In genomic region chr12:14366211-14366762, GRCh38 we compare ENCODE assay signal across 8 cellular contexts. TPM values are rescaled to one million over a fixed set of nuclear protein-coding genes. Genes with fewer than 3 reads are reported as not detected.
DNase-seq lines count a peak whose midpoint lies in the region; ATAC-seq and TF ChIP-seq lines count a peak whose summit lies in the region.

No MANE protein-coding gene starts in this region.

- no peak for DNase-seq in activated T-cell treated with anti-CD3 and anti-CD28 coated beads, Interleukin-2, amount 50 U/mL, for 72 hours
- no peak for DNase-seq in activated T-cell treated with anti-CD3 and anti-CD28 coated beads, Interleukin-2, amount 50 U/mL, for 1 hour
- DNase-seq in Panc1 (ENCODE audit: low read depth, low spot score) (no peak), endodermal cell (no peak), natural killer cell (no peak), head of caudate nucleus (no peak), activated gamma-delta T cell treated with Interleukin-2 at 50 U/mL for 16 hours (no peak)

- CTCF ChIA-PET in Panc1 (lab: Charles Lee): interaction anchor here (0.6 to 0.9 kb wide), 2 partner anchors 109 to 128 kb away, joined by 3 to 12 read pairs; no protein-coding TSS in a partner anchor

- H3K36me3 ChIP-seq in Panc1 (ENCODE audit: control insufficient read depth, insufficient read depth, low read length) (no peaks in the 10 kb centered on the region), endodermal cell (ENCODE audit: control insufficient read depth, insufficient read depth, low read length) (no peaks in the 10 kb centered on the region)

- TF ChIP-seq CTCF in Panc1 (IDR thresholded peaks at IDR 0.05) (peak; percentile 6; the same call in 1 of the 2 replicates), endodermal cell (conservative IDR thresholded peaks at IDR 0.05) (peak; percentile 76), natural killer cell (IDR thresholded peaks at IDR 0.05) (peak; percentile 13)

- TSS peak; percentile 74 for BruUV-seq in Panc1 (replicated peaks; lab: Mats Ljungman, UMichigan)

- peak overlapping the region; percentile 96 for H3K9ac ChIP-seq in endodermal cell (ENCODE audit: extremely low read depth, low read length, poor library complexity, severe bottlenecking)

- H3K9me3 Mint-ChIP-seq in activated T-cell treated with anti-CD3 and anti-CD28 coated beads, Interleukin-2, amount 50 U/mL, for 72 hours: peaks cover 0 to 2% of the 10 kb centered on the region in 2 donors
- H3K9me3 Mint-ChIP-seq in endodermal cell (peaks cover 20% of the 10 kb centered on the region), natural killer cell (peaks cover 0 to 3% of the 10 kb centered on the region in 2 donors)

- H3K27me3 ChIP-seq in Panc1 (ENCODE audit: control insufficient read depth, insufficient read depth, low read length) (no peaks in the 10 kb centered on the region), endodermal cell (ENCODE audit: control insufficient read depth, insufficient read depth, low read length, poor library complexity, severe bottlenecking) (no peaks in the 10 kb centered on the region)

- H3K4me1 ChIP-seq in Panc1 (ENCODE audit: control insufficient read depth, insufficient read depth, low read length) (peaks cover 3% of the 10 kb centered on the region; the same call in 1 of the 2 replicates), endodermal cell (ENCODE audit: control insufficient read depth, insufficient read depth, low read length) (peaks cover 3% of the 10 kb centered on the region)

- H3K4me3 ChIP-seq in Panc1 (ENCODE audit: low read depth in 2 of 2, low read length in 2 of 2) (peak overlapping the region; percentile 58 to 62), endodermal cell (ENCODE audit: low read length) (peak overlapping the region; percentile 98)

- peaks cover 3 to 18% of the 10 kb centered on the region in 2 donors for H3K36me3 Mint-ChIP-seq in activated T-cell treated with anti-CD3 and anti-CD28 coated beads, Interleukin-2, amount 50 U/mL, for 72 hours (ENCODE audit: insufficient read depth in 2 of 2)
- H3K36me3 Mint-ChIP-seq in endodermal cell (ENCODE audit: low read depth) (peaks cover 17% of the 10 kb centered on the region), natural killer cell (no peaks in the 10 kb centered on the region)

- no peak for ATAC-seq in activated T-cell treated with anti-CD3 and anti-CD28 coated beads, Interleukin-2, amount 50 U/mL, for 72 hours (replicated peaks in 1 of 2)
- ATAC-seq in Panc1: no peak
- no peak for ATAC-seq in natural killer cell
- no peak for ATAC-seq in HG03135 (IDR thresholded peaks at IDR 0.05; ENCODE audit: unreplicated experiment)

- in situ Hi-C loops in Panc1 (cut with HindIII; ENCODE audit: low pct_unique_long_range_greater_than_20kb, low sequenced_read_pairs): no loop called here

- H3K4me1 Mint-ChIP-seq in activated T-cell treated with anti-CD3 and anti-CD28 coated beads, Interleukin-2, amount 50 U/mL, for 72 hours (ENCODE audit: low read depth): peaks cover 43% of the 10 kb centered on the region
- H3K4me1 Mint-ChIP-seq in endodermal cell (peaks cover 10% of the 10 kb centered on the region), natural killer cell (peaks cover 33 to 45% of the 10 kb centered on the region in 2 donors)

- POLR2A ChIA-PET in Panc1 (lab: Charles Lee): interaction anchor here (0.5 kb wide), 1 partner anchor 103 kb away, joined by 5 read pairs; no protein-coding TSS in a partner anchor

- H3K9me3 ChIP-seq in Panc1 (ENCODE audit: control insufficient read depth, insufficient read depth, low read depth, low read length): no peaks in the 10 kb centered on the region
- peaks cover 7% of the 10 kb centered on the region for H3K9me3 ChIP-seq in endodermal cell (ENCODE audit: control insufficient read depth, low read length)

- H3K27ac ChIP-seq in Panc1 (ENCODE audit: low read length): peak overlapping the region; percentile 89
- peak overlapping the region; percentile 99 for H3K27ac ChIP-seq in endodermal cell (ENCODE audit: low read depth, low read length)

- H3K27ac Mint-ChIP-seq in activated T-cell treated with anti-CD3 and anti-CD28 coated beads, Interleukin-2, amount 50 U/mL, for 72 hours: peak overlapping the region; percentile 100
- H3K27ac Mint-ChIP-seq in endodermal cell (peak overlapping the region; percentile 97), natural killer cell (peak overlapping the region; percentile 89 to 100)

- intact Hi-C loops in Panc1 (cut with micrococcal nuclease; ENCODE audit: unreplicated experiment) (loop anchor here (10.0 kb wide), 1 partner anchor 111 kb away; no protein-coding TSS in a partner anchor), natural killer cell (cut with micrococcal nuclease) (loop anchor here (2.0 to 5.0 kb wide), 3 partner anchors 129 to 596 kb away; partner anchors contain the start of gene ARHGDIB), head of caudate nucleus (cut with DNase I) (loop anchor here (5.0 kb wide), 1 partner anchor 129 kb away; no protein-coding TSS in a partner anchor)

- WGBS in endodermal cell (ENCODE audit: insufficient coverage in 1 of 2, insufficient read length in 1 of 2), 2 experiments: 1 to 8% methylated on average over 3 to 4 of the region's 5 CpGs

- peak overlapping the region; percentile 83 to 93 for H3K4me3 Mint-ChIP-seq in activated T-cell treated with anti-CD3 and anti-CD28 coated beads, Interleukin-2, amount 50 U/mL, for 72 hours
- H3K4me3 Mint-ChIP-seq in endodermal cell (peak overlapping the region; percentile 81), natural killer cell (peak overlapping the region; percentile 97)

- H3K27me3 Mint-ChIP-seq in activated T-cell treated with anti-CD3 and anti-CD28 coated beads, Interleukin-2, amount 50 U/mL, for 72 hours (ENCODE audit: low read depth): no peaks in the 10 kb centered on the region
- H3K27me3 Mint-ChIP-seq in endodermal cell (ENCODE audit: insufficient read depth) (no peaks in the 10 kb centered on the region), natural killer cell (ENCODE audit: low read depth in 2 of 2) (no peaks in the 10 kb centered on the region)

RNA-seq across cellular contexts. Expression of gene ATF7IP, which starts 0.8 kb away (rescaled TPM):
- total RNA-seq in activated T-cell treated with anti-CD3 and anti-CD28 coated beads, Interleukin-2, amount 50 U/mL, for 72 hours: 100 to 1,000 TPM; 129 to 139 TPM
- 25.4 TPM for total RNA-seq in Panc1 (2021; ENCODE audit: unreplicated experiment)
- 9.7 TPM for polyA plus RNA-seq in Panc1 (2012; ENCODE audit: insufficient read length)
- 100 to 1,000 TPM; 174 to 222 TPM for total RNA-seq in endodermal cell
- 71.3 TPM for polyA plus RNA-seq in endodermal cell (2013, experiment 1 of 2)
- polyA plus RNA-seq in endodermal cell (2013, experiment 2 of 2): 71.2 TPM
- total RNA-seq in natural killer cell: 100 to 1,000 TPM; 161 to 180 (median 173) TPM

Comparison
In these comparisons a context has a peak if more than half of its experiments do, and no peak if none do; other contexts are left out.
1. CTCF ChIP-seq: peak in every context shown above with its lines; median percentile 76 in endodermal cell; 13 in natural killer cell; 6 in Panc1.